Comparison of ENCODE assay signal across 8 cellular contexts in genomic region chr7:101217388-101218235, GRCh38. TPM values are rescaled to one million over a fixed set of nuclear protein-coding genes. Genes with fewer than 3 reads are reported as not detected.
DNase-seq lines count a peak whose midpoint lies in the region; ATAC-seq and TF ChIP-seq lines count a peak whose summit lies in the region.

PLOD3 (minus strand) TSS chr7:101217581; CDS start chr7:101217274, 307 bp downstream.
ZNHIT1 (plus strand) TSS chr7:101218165; CDS start chr7:101218196, 31 bp downstream.

- TF ChIP-seq POLR2A in tibial nerve (IDR thresholded peaks at IDR 0.05): peak in 1 of 2 donors; percentile 26

- H2AFZ ChIP-seq in parathyroid adenoma: peak within 1 kb of the TSS; percentile 91

- H3K27ac ChIP-seq in cardiac muscle cell: peak within 1 kb of the TSS; percentile 67
- peak within 1 kb of the TSS; percentile 94 for H3K27ac ChIP-seq in parathyroid adenoma
- peak within 1 kb of the TSS; percentile 86 to 95 (median 90) for H3K27ac ChIP-seq in tibial nerve

- peak; percentile 79 for ATAC-seq in HG02798 (IDR thresholded peaks at IDR 0.05; ENCODE audit: poor library complexity, unreplicated experiment)

- no peaks in the 10 kb centered on the region for H3K27me3 ChIP-seq in adipocyte (replicated peaks; ENCODE audit: control insufficient read depth, insufficient read depth, low read length)
- H3K27me3 ChIP-seq in cardiac muscle cell: no peaks in the 10 kb centered on the region
- H3K27me3 ChIP-seq in parathyroid adenoma (ENCODE audit: control insufficient read depth, insufficient read depth, low read length): no peaks in the 10 kb centered on the region
- no peaks in the 10 kb centered on the region for H3K27me3 ChIP-seq in tibial nerve

- peaks cover 33% of the 10 kb centered on the region for H3K79me2 ChIP-seq in parathyroid adenoma

- peak; percentile 61 to 79 for TF ChIP-seq EP300 in tibial nerve (IDR thresholded peaks at IDR 0.05)

- H3K9ac ChIP-seq in adipocyte (ENCODE audit: low read length) (peak within 1 kb of the TSS; percentile 99), parathyroid adenoma (peak within 1 kb of the TSS; percentile 6)

- TF ChIP-seq CTCF in GM12874 (IDR thresholded peaks at IDR 0.05; ENCODE audit: insufficient read depth, low read depth, low read length) (0 out of 2 replicates have a peak, but pooled peaks have one; percentile 18), cardiac muscle cell (IDR thresholded peaks at IDR 0.05; ENCODE audit: low read depth, low read length) (no peak), parathyroid adenoma (IDR thresholded peaks at IDR 0.05) (peak; percentile 5), tibial nerve (IDR thresholded peaks at IDR 0.05) (peak in 1 of 5 experiments; percentile 27)

- H3K9me3 ChIP-seq in adipocyte (ENCODE audit: control insufficient read depth, low read length) (no peaks in the 10 kb centered on the region), cardiac muscle cell (ENCODE audit: low read depth) (no peaks in the 10 kb centered on the region), parathyroid adenoma (ENCODE audit: control insufficient read depth, low read length) (no peaks in the 10 kb centered on the region), tibial nerve (no peaks in the 10 kb centered on the region)

- H3K4me3 ChIP-seq in adipocyte (ENCODE audit: low read length) (peak within 1 kb of the TSS; percentile 97), cardiac muscle cell (peak within 1 kb of the TSS; percentile 90), parathyroid adenoma (ENCODE audit: low read depth, low read length) (peak within 1 kb of the TSS; percentile 95), tibial nerve (peak within 1 kb of the TSS; percentile 73 to 94 (median 78))

- 1% methylated on average over 29 to 32 of the region's 57 CpGs for WGBS in tibial nerve, 2 donors

- peak within 1 kb of the TSS; percentile 99 for H3K4me2 ChIP-seq in parathyroid adenoma (ENCODE audit: low read length)

- peaks cover 31% of the 10 kb centered on the region for H3K36me3 ChIP-seq in adipocyte (ENCODE audit: control insufficient read depth, insufficient read depth, low read length, severe bottlenecking)
- peaks cover 3% of the 10 kb centered on the region for H3K36me3 ChIP-seq in cardiac muscle cell
- no peaks in the 10 kb centered on the region for H3K36me3 ChIP-seq in parathyroid adenoma (ENCODE audit: control insufficient read depth, insufficient read depth, low read length)
- H3K36me3 ChIP-seq in tibial nerve: peaks cover 0 to 51% (median 0%) of the 10 kb centered on the region in 3 donors

- DNase-seq in NCI-H1436 (lab: John Stamatoyannopoulos, UW) (peak; percentile 97), T follicular helper cell (ENCODE audit: low read depth) (peak; percentile 93), adipocyte (ENCODE audit: low read depth) (peak; percentile 100), cardiac muscle cell (ENCODE audit: low read depth in 1 of 2, low spot score in 1 of 2) (peak; percentile 98 to 100), tibial nerve (ENCODE audit: low spot score in 2 of 2) (peak; percentile 93 to 97)

- H3K4me1 ChIP-seq in adipocyte (ENCODE audit: control insufficient read depth, insufficient read depth, low read length): peaks cover 48% of the 10 kb centered on the region
- peaks cover 6% of the 10 kb centered on the region for H3K4me1 ChIP-seq in cardiac muscle cell (ENCODE audit: low read depth)
- H3K4me1 ChIP-seq in parathyroid adenoma: no peaks in the 10 kb centered on the region
- peaks cover 0 to 56% (median 27%) of the 10 kb centered on the region in 4 donors for H3K4me1 ChIP-seq in tibial nerve

RNA-seq across cellular contexts. Expression of gene PLOD3, which starts in this region (rescaled TPM):
- total RNA-seq in cardiac muscle cell: 45.1 and 52.7 TPM in 2 replicates
- polyA plus RNA-seq in cardiac muscle cell: 67.9 and 73.1 TPM in 2 replicates
- total RNA-seq in tibial nerve: 10 to 100 TPM; 42.8 to 82.2 (median 57.8) TPM

RNA-seq across cellular contexts. Expression of gene ZNHIT1, which starts in this region (rescaled TPM):
- 86.7 and 138 TPM in 2 replicates for total RNA-seq in cardiac muscle cell
- polyA plus RNA-seq in cardiac muscle cell: 93.4 and 109 TPM in 2 replicates
- 100 to 1,000 TPM in 2 of 4 donors, 10 to 100 TPM in 2; 90.5 to 113 (median 99.3) TPM for total RNA-seq in tibial nerve

Comparison
In these comparisons a context has a peak if more than half of its experiments do, and no peak if none do; other contexts are left out.
1. Peak in every context shown above with its lines: DNase-seq, ATAC-seq, H3K4me3 ChIP-seq and H3K27ac ChIP-seq.